In genomic region chr5:92500752-92501151, GRCh38 we compare ENCODE assay signal across 15 cellular contexts.
DNase-seq lines count a peak whose midpoint lies in the region; ATAC-seq and TF ChIP-seq lines count a peak whose summit lies in the region.
"Had no signal": no experiment of that assay in that cellular context is flagged by ENCODE, and none has a peak within 500 bp of the region (broad histone marks: within the 10 kb centered on the region; RNA-seq: fewer than 3 reads in every experiment).

No MANE protein-coding gene starts in this region.

- peak; percentile 45 for ATAC-seq in GM19351 (IDR thresholded peaks at IDR 0.05; ENCODE audit: unreplicated experiment)
- no peak for ATAC-seq in Panc1
- ATAC-seq in psoas muscle: no peak
- ATAC-seq in GM21423 (IDR thresholded peaks at IDR 0.05; ENCODE audit: unreplicated experiment): no peak
- no peak for ATAC-seq in GM18873 (IDR thresholded peaks at IDR 0.05; ENCODE audit: low FRiP score, unreplicated experiment)
- ATAC-seq: CD8-positive, alpha-beta T cell; HepG2 had no signal

- no peaks in the 10 kb centered on the region for H3K79me2 ChIP-seq in KMS-11 (ENCODE audit: insufficient read depth, low read depth)

- no peak overlapping the region for H2AFZ ChIP-seq in KMS-11 (ENCODE audit: low read depth)

- CTCF ChIA-PET in Panc1 (lab: Charles Lee): no interaction called here

- peaks cover 50% of the 10 kb centered on the region for H3K4me1 ChIP-seq in KMS-11 (ENCODE audit: low read depth, poor library complexity, severe bottlenecking)
- no peaks in the 10 kb centered on the region; the same call in 1 of the 2 replicates for H3K4me1 ChIP-seq in Panc1 (ENCODE audit: control insufficient read depth, insufficient read depth, low read length)
- H3K4me1 ChIP-seq in psoas muscle: no peaks in the 10 kb centered on the region

- H3K4me3 ChIP-seq in KMS-11 (IDR thresholded peaks at IDR 0.05; ENCODE audit: insufficient read depth, low read depth, low read length): no peak overlapping the region
- no peak overlapping the region for H3K4me3 ChIP-seq in Panc1 (ENCODE audit: low read depth in 2 of 2, low read length in 2 of 2)
- H3K4me3 ChIP-seq in psoas muscle: no peak overlapping the region
- H3K4me3 ChIP-seq: BLaER1 had no signal

- TF ChIP-seq CTCF in KMS-11 (conservative IDR thresholded peaks at IDR 0.05; ENCODE audit: low read depth, low read length) (no peak), Panc1 (IDR thresholded peaks at IDR 0.05) (no peak), psoas muscle (IDR thresholded peaks at IDR 0.05) (no peak)

- peak overlapping the region; percentile 9 for H3K4me2 ChIP-seq in KMS-11
- H3K4me2 ChIP-seq: BLaER1 had no signal

- H4K20me1 ChIP-seq in KMS-11 (ENCODE audit: insufficient read depth): no peaks in the 10 kb centered on the region
- H4K20me1 ChIP-seq: BLaER1 had no signal

- WGBS in psoas muscle, 3 donors: 92 to 95% (median 95%) methylated on average over 2 of the region's 2 CpGs

- in situ Hi-C loops in Panc1 (cut with HindIII; ENCODE audit: low pct_unique_long_range_greater_than_20kb, low sequenced_read_pairs): no loop called here

- H3K36me3 ChIP-seq in KMS-11 (ENCODE audit: insufficient read depth) (no peaks in the 10 kb centered on the region), Panc1 (ENCODE audit: control insufficient read depth, insufficient read depth, low read length) (no peaks in the 10 kb centered on the region), psoas muscle (ENCODE audit: insufficient read depth in 1 of 2, low read depth in 1 of 2) (no peaks in the 10 kb centered on the region)
- H3K36me3 ChIP-seq: BLaER1 had no signal

- DNase-seq in Panc1 (ENCODE audit: low read depth, low spot score): no peak
- DNase-seq in psoas muscle: no peak
- no peak for DNase-seq in NCI-H2081 (lab: John Stamatoyannopoulos, UW)
- DNase-seq: 8988T; Calu3; CD8-positive, alpha-beta T cell; DMS79 treated with DMSO at 0.1 percent for 48 hours; EL; H9 had no signal

- POLR2A ChIA-PET in Panc1 (lab: Charles Lee): no interaction called here

- H3K27me3 ChIP-seq in KMS-11 (ENCODE audit: insufficient read depth, low read depth): no peaks in the 10 kb centered on the region
- H3K27me3 ChIP-seq in Panc1 (ENCODE audit: control insufficient read depth, insufficient read depth, low read length): no peaks in the 10 kb centered on the region
- H3K27me3 ChIP-seq in psoas muscle (ENCODE audit: insufficient read depth in 3 of 3, low read length in 2 of 3): no peaks in the 10 kb centered on the region
- H3K27me3 ChIP-seq: BLaER1 had no signal

- intact Hi-C loops in Panc1 (cut with micrococcal nuclease; ENCODE audit: unreplicated experiment): no loop called here
- intact Hi-C loops in psoas muscle (cut with DNase I): no loop called here

- no TSS peak for BruUV-seq in Panc1 (replicated peaks; lab: Mats Ljungman, UMichigan)

- H3K9ac ChIP-seq in KMS-11: no peak overlapping the region
- H3K9ac ChIP-seq: BLaER1 had no signal

- H3K27ac ChIP-seq in KMS-11 (peak overlapping the region; percentile 24), Panc1 (ENCODE audit: low read length) (peak overlapping the region; percentile 37; the same call in 1 of the 2 replicates), psoas muscle (no peak overlapping the region)
- H3K27ac ChIP-seq: BLaER1 had no signal

- H3K9me3 ChIP-seq in Panc1 (ENCODE audit: control insufficient read depth, insufficient read depth, low read depth, low read length): no peaks in the 10 kb centered on the region
- no peaks in the 10 kb centered on the region for H3K9me3 ChIP-seq in psoas muscle
- H3K9me3 ChIP-seq: BLaER1 had no signal
